Comparison of ENCODE assay signal across 14 cellular contexts in genomic region chr6:109743739-109744138, GRCh38. TPM values are rescaled to one million over a fixed set of nuclear protein-coding genes. Genes with fewer than 3 reads are reported as not detected.
A peak's percentile ranks its signal among the peaks of the same experiment; 100 is the strongest.
DNase-seq lines count a peak whose midpoint lies in the region; ATAC-seq and TF ChIP-seq lines count a peak whose summit lies in the region.
"Had no signal": no experiment of that assay in that cellular context is flagged by ENCODE, and none has a peak within 500 bp of the region (broad histone marks: within the 10 kb centered on the region; RNA-seq: fewer than 3 reads in every experiment).

No MANE protein-coding gene starts in this region.

- H3K9me3 ChIP-seq in RWPE2 (ENCODE audit: severe bottlenecking) (no peaks in the 10 kb centered on the region), tibial nerve (no peaks in the 10 kb centered on the region), ascending aorta (no peaks in the 10 kb centered on the region)
- H3K9me3 ChIP-seq: adrenal gland, HAP-1 had no signal

- H3K4me1 Mint-ChIP-seq in activated CD4-positive, alpha-beta T cell treated with anti-CD3 and anti-CD28 coated beads, Interleukin-2, amount 10 ng/mL, durations not matched to agents 24 days and 14 days, result no peaks in the 10 kb centered on the region

- H3K27ac ChIP-seq in RWPE2 (ENCODE audit: poor library complexity, severe bottlenecking), result peak overlapping the region; percentile 30
- no peak overlapping the region for H3K27ac ChIP-seq in tibial nerve
- H3K27ac ChIP-seq in ascending aorta, result no peak overlapping the region
- H3K27ac ChIP-seq: adrenal gland, WERI-Rb-1 had no signal

- H3K36me3 ChIP-seq in RWPE2 (ENCODE audit: low read depth), result no peaks in the 10 kb centered on the region
- peaks cover 0 to 80% (median 7%) of the 10 kb centered on the region in 3 donors for H3K36me3 ChIP-seq in tibial nerve
- peaks cover 10 to 49% of the 10 kb centered on the region in 2 donors for H3K36me3 ChIP-seq in ascending aorta
- H3K36me3 ChIP-seq: adrenal gland, HAP-1, WERI-Rb-1 had no signal

- peaks cover 6% of the 10 kb centered on the region for H3K9me3 Mint-ChIP-seq in activated CD4-positive, alpha-beta T cell treated with anti-CD3 and anti-CD28 coated beads, Interleukin-2, amount 10 ng/mL, durations not matched to agents 24 days and 14 days

- ATAC-seq in RWPE2 (ENCODE audit: low read depth), result peak; percentile 98
- ATAC-seq: GM12878, HepG2 had no signal

- no peak overlapping the region for H3K27ac Mint-ChIP-seq in activated CD4-positive, alpha-beta T cell treated with anti-CD3 and anti-CD28 coated beads, Interleukin-2, amount 10 ng/mL, durations not matched to agents 24 days and 14 days

- no peaks in the 10 kb centered on the region for H3K27me3 ChIP-seq in RWPE2 (ENCODE audit: insufficient read depth, poor library complexity, severe bottlenecking)
- no peaks in the 10 kb centered on the region for H3K27me3 ChIP-seq in tibial nerve
- H3K27me3 ChIP-seq in ascending aorta, result no peaks in the 10 kb centered on the region
- H3K27me3 ChIP-seq: adrenal gland had no signal

- TF ChIP-seq CTCF in RWPE2 (IDR thresholded peaks at IDR 0.05; ENCODE audit: poor library complexity, severe bottlenecking) (no peak), fibroblast of mammary gland (conservative IDR thresholded peaks at IDR 0.05; ENCODE audit: control insufficient read depth, insufficient read depth, low read depth, low read length) (no peak), tibial nerve (IDR thresholded peaks at IDR 0.05) (no peak), ascending aorta (IDR thresholded peaks at IDR 0.05) (no peak)

- no peaks in the 10 kb centered on the region for H3K27me3 Mint-ChIP-seq in activated CD4-positive, alpha-beta T cell treated with anti-CD3 and anti-CD28 coated beads, Interleukin-2, amount 10 ng/mL, durations not matched to agents 24 days and 14 days

- DNase-seq in H4 (ENCODE audit: low spot score) (peak; percentile 14), RWPE2 (ENCODE audit: low spot score) (no peak), fibroblast of mammary gland (ENCODE audit: low read depth) (peak; percentile 87), smooth muscle cell of the brain vasculature (ENCODE audit: low read depth, low spot score) (peak; percentile 45), tibial nerve (ENCODE audit: low spot score in 2 of 2) (no peak), ascending aorta (ENCODE audit: low spot score in 2 of 2) (no peak)
- DNase-seq in activated CD4-positive, alpha-beta T cell treated with anti-CD3 and anti-CD28 coated beads, Interleukin-2, amount 10 ng/mL, durations not matched to agents 24 days and 14 days, result no peak
- DNase-seq: DMS 273 treated with DMSO at 0.1 percent for 48 hours, NCI-H1436, WERI-Rb-1 had no signal

- TF ChIP-seq POLR2A in tibial nerve (IDR thresholded peaks at IDR 0.05), result no peak

- intact Hi-C loops in activated CD4-positive, alpha-beta T cell treated with anti-CD3 and anti-CD28 coated beads, Interleukin-2, amount 10 ng/mL, durations not matched to agents 24 days and 14 days (cut with micrococcal nuclease), result no loop called here
- intact Hi-C loops in ascending aorta (cut with DNase I), result no loop called here

- peaks cover 3% of the 10 kb centered on the region for H3K4me1 ChIP-seq in RWPE2 (ENCODE audit: insufficient read depth, poor library complexity, severe bottlenecking)
- H3K4me1 ChIP-seq in tibial nerve, result no peaks in the 10 kb centered on the region
- no peaks in the 10 kb centered on the region for H3K4me1 ChIP-seq in ascending aorta
- H3K4me1 ChIP-seq: HAP-1 had no signal

- WGBS in tibial nerve, 2 donors, result 54 to 60% methylated on average over 2 of the region's 2 CpGs

- TF ChIP-seq EP300 in tibial nerve (IDR thresholded peaks at IDR 0.05), result no peak

- no peak overlapping the region for H3K4me3 Mint-ChIP-seq in activated CD4-positive, alpha-beta T cell treated with anti-CD3 and anti-CD28 coated beads, Interleukin-2, amount 10 ng/mL, durations not matched to agents 24 days and 14 days

- no peak overlapping the region for H3K4me3 ChIP-seq in RWPE2 (ENCODE audit: severe bottlenecking)
- no peak overlapping the region for H3K4me3 ChIP-seq in fibroblast of mammary gland (ENCODE audit: control insufficient read depth, low read depth, low read length)
- no peak overlapping the region for H3K4me3 ChIP-seq in tibial nerve
- no peak overlapping the region for H3K4me3 ChIP-seq in ascending aorta
- H3K4me3 ChIP-seq: adrenal gland, GM12878, HAP-1 had no signal

- peaks cover 23% of the 10 kb centered on the region for H3K36me3 Mint-ChIP-seq in activated CD4-positive, alpha-beta T cell treated with anti-CD3 and anti-CD28 coated beads, Interleukin-2, amount 10 ng/mL, durations not matched to agents 24 days and 14 days (ENCODE audit: low read depth)

RNA-seq across cellular contexts. Expression of gene FIG4, which starts 52.6 kb away (rescaled TPM):
- total RNA-seq in H4 (2014; rRNA removed; shearing (Covaris generic)), result 7.8 and 9.7 TPM in 2 replicates
- total RNA-seq in activated CD4-positive, alpha-beta T cell treated with anti-CD3 and anti-CD28 coated beads, Interleukin-2, amount 10 ng/mL, durations not matched to agents 24 days and 14 days, result 8.1 and 8.5 TPM in 2 replicates
- total RNA-seq in tibial nerve, result 10 to 100 TPM; 11.4 to 42.9 (median 21.6) TPM
- total RNA-seq in ascending aorta, result 27.9 TPM

RNA-seq across cellular contexts. Expression of gene AK9, which starts 52.7 kb away (rescaled TPM):
- 0.41 and 1.3 TPM in 2 replicates for total RNA-seq in H4 (2014; rRNA removed; shearing (Covaris generic))
- total RNA-seq in activated CD4-positive, alpha-beta T cell treated with anti-CD3 and anti-CD28 coated beads, Interleukin-2, amount 10 ng/mL, durations not matched to agents 24 days and 14 days, result 2.1 and 3.2 TPM in 2 replicates
- total RNA-seq in tibial nerve, result 10 to 100 TPM in 3 of 4 donors, 1 to 10 TPM in 1; 8.1 to 19.8 (median 14.1) TPM
- 0.75 TPM for total RNA-seq in ascending aorta

Comparison
In these comparisons a context has a peak if more than half of its experiments do, and no peak if none do; other contexts are left out.
1. DNase-seq: peak in H4 (single experiment), fibroblast of mammary gland (single experiment) and smooth muscle cell of the brain vasculature (single experiment); none in RWPE2 (single experiment), activated CD4-positive, alpha-beta T cell treated with anti-CD3 and anti-CD28 coated beads, Interleukin-2, amount 10 ng/mL, durations not matched to agents 24 days and 14 days (single experiment), tibial nerve (0 of 2) and ascending aorta (0 of 2).